Comparison of ENCODE assay signal across 17 cellular contexts in the genomic region with DNA sequence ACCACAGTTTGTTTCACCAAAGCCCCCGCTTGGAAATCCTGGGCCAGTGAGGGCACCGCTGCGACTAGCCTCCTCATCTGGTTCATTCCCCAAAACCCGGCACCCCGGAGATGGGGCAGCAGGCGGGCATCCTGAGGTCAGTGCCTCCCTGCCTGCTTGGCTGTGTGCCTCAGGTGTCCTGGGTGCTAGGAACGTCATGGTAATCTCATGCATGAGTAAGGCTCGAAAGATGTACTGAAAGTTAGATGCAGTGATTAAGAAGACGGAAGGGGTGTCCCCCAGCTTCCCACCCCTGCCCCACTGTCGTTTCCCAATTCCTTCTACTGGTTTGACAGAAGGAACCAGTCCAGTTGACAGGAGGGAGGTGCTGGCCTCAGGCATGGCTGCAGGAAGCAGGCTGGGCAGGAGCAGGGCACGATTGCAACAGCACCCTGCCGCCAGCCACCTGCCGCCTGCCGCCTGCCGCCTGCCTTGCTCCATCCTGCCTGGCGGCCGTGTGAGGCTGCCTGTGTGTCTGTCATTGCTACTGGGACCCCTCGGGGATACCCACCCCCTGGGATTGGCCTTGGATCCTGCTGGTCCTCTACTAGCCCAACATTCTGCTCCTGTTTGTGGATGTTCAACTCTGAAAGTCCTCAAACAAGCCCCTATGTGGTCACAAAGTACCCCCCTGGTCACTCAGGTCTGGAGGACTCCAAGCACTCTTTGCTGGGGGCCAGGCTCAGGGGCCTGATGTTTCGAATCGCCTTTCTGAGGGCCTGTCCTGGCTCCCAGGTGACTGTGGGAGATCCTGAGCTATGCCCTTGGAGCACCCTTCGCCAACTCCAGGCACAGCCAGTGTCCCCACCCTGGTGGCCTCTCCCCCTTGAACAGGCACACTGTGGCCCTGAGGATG.
DNase-seq lines count a peak whose midpoint lies in the region; ATAC-seq and TF ChIP-seq lines count a peak whose summit lies in the region.
"Had no signal": no experiment of that assay in that cellular context is flagged by ENCODE, and none has a peak within 500 bp of the region (broad histone marks: within the 10 kb centered on the region; RNA-seq: fewer than 3 reads in every experiment).

No MANE protein-coding gene starts in this region.

- no peaks in the 10 kb centered on the region for H3K36me3 ChIP-seq in IMR-90 (ENCODE audit: control insufficient read depth, insufficient read depth, low read length)
- H3K36me3 ChIP-seq in mucosa of descending colon (ENCODE audit: low read depth): no peaks in the 10 kb centered on the region
- H3K36me3 ChIP-seq: ascending aorta had no signal

- TF ChIP-seq CTCF in Calu3 (IDR thresholded peaks at IDR 0.05; ENCODE audit: unreplicated experiment) (no peak), IMR-90 (conservative IDR thresholded peaks at IDR 0.05; ENCODE audit: low read depth, low read length) (no peak), mucosa of descending colon (IDR thresholded peaks at IDR 0.05) (no peak)

- ATAC-seq in IMR-90 (ENCODE audit: low read depth) (no peak), mucosa of descending colon (peak; percentile 87)
- ATAC-seq: activated T-cell treated with anti-CD3 and anti-CD28 coated beads, Interleukin-2, amount 50 U/mL, for 4 hours; naive thymus-derived CD4-positive, alpha-beta T cell; SK-N-SH treated with all-trans-retinoic acid at 6 μM for 48 hours had no signal

- no peak overlapping the region for H3K18ac ChIP-seq in IMR-90 (ENCODE audit: low read depth, low read length)

- peak overlapping the region; percentile 43 for H2AFZ ChIP-seq in IMR-90 (replicated peaks; ENCODE audit: low read length, poor library complexity)

- no peak for TF ChIP-seq RAD21 in IMR-90 (IDR thresholded peaks at IDR 0.05; ENCODE audit: low read length)

- H2BK15ac ChIP-seq in IMR-90 (ENCODE audit: low read depth, low read length): no peak overlapping the region; the same call in 2 of the 3 replicates

- H3K4me1 ChIP-seq in IMR-90 (ENCODE audit: control insufficient read depth, insufficient read depth, low read length) (peaks cover 2% of the 10 kb centered on the region; the same call in 1 of the 2 replicates), mucosa of descending colon (ENCODE audit: low read depth) (no peaks in the 10 kb centered on the region)
- H3K4me1 ChIP-seq: ascending aorta had no signal

- H3K4me3 ChIP-seq in IMR-90 (ENCODE audit: insufficient read depth, low read depth, low read length) (no peak overlapping the region), mucosa of descending colon (no peak overlapping the region)
- H3K4me3 ChIP-seq: ascending aorta had no signal

- intact Hi-C loops in Calu3 (cut with micrococcal nuclease; ENCODE audit: unreplicated experiment): no loop called here
- intact Hi-C loops in IMR-90 (cut with micrococcal nuclease): no loop called here
- intact Hi-C loops in mucosa of descending colon (cut with DNase I, micrococcal nuclease): no loop called here

- peaks cover 6% of the 10 kb centered on the region for H3K36me3 Mint-ChIP-seq in Calu3 (ENCODE audit: insufficient read depth, unreplicated experiment)
- H3K36me3 Mint-ChIP-seq in activated naive CD8-positive, alpha-beta T cell treated with anti-CD3 and anti-CD28 coated beads for 36 hours: no peaks in the 10 kb centered on the region

- no peaks in the 10 kb centered on the region for H3K9me3 ChIP-seq in IMR-90 (ENCODE audit: control insufficient read depth, insufficient read depth, low read length)
- H3K9me3 ChIP-seq in mucosa of descending colon: no peaks in the 10 kb centered on the region
- H3K9me3 ChIP-seq: ascending aorta had no signal

- no peak overlapping the region for H4K8ac ChIP-seq in IMR-90 (ENCODE audit: low read depth in 2 of 2, low read length in 2 of 2)

- no peak overlapping the region for H4K91ac ChIP-seq in IMR-90 (ENCODE audit: insufficient read depth, low read depth, low read length)

- H3K4me2 ChIP-seq in IMR-90 (ENCODE audit: low read depth, low read length): no peak overlapping the region

- no peaks in the 10 kb centered on the region for H3K9me3 Mint-ChIP-seq in Calu3 (ENCODE audit: low read depth, unreplicated experiment)
- H3K9me3 Mint-ChIP-seq in activated naive CD8-positive, alpha-beta T cell treated with anti-CD3 and anti-CD28 coated beads for 36 hours: peaks cover 1% of the 10 kb centered on the region
- H3K9me3 Mint-ChIP-seq: CD4-positive, alpha-beta T cell; HFFc6 had no signal

- CTCF ChIA-PET in Calu3 (lab: Charles Lee) (no interaction called here), IMR-90 (lab: Yijun Ruan, JAX) (no interaction called here)

- H3K56ac ChIP-seq in IMR-90 (ENCODE audit: extremely low read depth, insufficient read depth, low read length): no peak overlapping the region

- H2BK120ac ChIP-seq in IMR-90 (ENCODE audit: low read depth, low read length): no peak overlapping the region

- dilution Hi-C loops in IMR-90 (cut with HindIII; ENCODE audit: low sequenced_read_pairs, unreplicated experiment): no loop called here

- H2AK9ac ChIP-seq in IMR-90 (replicated peaks; ENCODE audit: low read depth, low read length, poor library complexity): no peak overlapping the region

- no peak overlapping the region for H4K5ac ChIP-seq in IMR-90 (ENCODE audit: low read depth, low read length)

- no peak overlapping the region for H3K4ac ChIP-seq in IMR-90 (ENCODE audit: low read depth, low read length)

- H2BK20ac ChIP-seq in IMR-90 (ENCODE audit: low read depth, low read length): no peak overlapping the region

- no peak overlapping the region for H3K23ac ChIP-seq in IMR-90 (ENCODE audit: low read depth, low read length)

- H4K20me1 ChIP-seq in IMR-90 (ENCODE audit: insufficient read depth, low read length): no peaks in the 10 kb centered on the region

- H2AK5ac ChIP-seq in IMR-90 (ENCODE audit: low read depth, low read length): 0 out of 2 replicates have a peak overlapping the region, but pooled peaks have one; percentile 16

- H3K4me3 Mint-ChIP-seq in Calu3 (ENCODE audit: low read depth, unreplicated experiment): no peak overlapping the region
- no peak overlapping the region for H3K4me3 Mint-ChIP-seq in activated naive CD8-positive, alpha-beta T cell treated with anti-CD3 and anti-CD28 coated beads for 36 hours
- H3K4me3 Mint-ChIP-seq: activated T-cell treated with anti-CD3 and anti-CD28 coated beads, Interleukin-2, amount 50 U/mL, for 4 hours; CD4-positive, alpha-beta T cell; HFFc6; naive thymus-derived CD4-positive, alpha-beta T cell had no signal

- no peak overlapping the region for H3K14ac ChIP-seq in IMR-90 (replicated peaks; ENCODE audit: low read depth, low read length)

- TF ChIP-seq POLR2A in IMR-90 (IDR thresholded peaks at IDR 0.05; ENCODE audit: low read depth, low read length): no peak

- POLR2A ChIA-PET in IMR-90 (lab: Charles Lee; ENCODE audit: unreplicated experiment): no interaction called here

- no peaks in the 10 kb centered on the region for H3K27me3 Mint-ChIP-seq in Calu3 (ENCODE audit: unreplicated experiment)
- peaks cover 22% of the 10 kb centered on the region for H3K27me3 Mint-ChIP-seq in activated naive CD8-positive, alpha-beta T cell treated with anti-CD3 and anti-CD28 coated beads for 36 hours
- H3K27me3 Mint-ChIP-seq: CD4-positive, alpha-beta T cell had no signal

- in situ Hi-C loops in IMR-90 (cut with MboI; ENCODE audit: low sequenced_read_pairs): no loop called here

- peaks cover 5% of the 10 kb centered on the region for H3K9me1 ChIP-seq in IMR-90 (ENCODE audit: insufficient read depth, low read length)

- H3K79me1 ChIP-seq in IMR-90 (ENCODE audit: low read depth in 1 of 2, low read length in 2 of 2): no peaks in the 10 kb centered on the region

- BruUV-seq in Calu3 (replicated peaks; lab: Mats Ljungman, UMichigan) (no TSS peak), IMR-90 (replicated peaks; lab: Mats Ljungman, UMichigan) (no TSS peak)

- 57% methylated on average over 11 of the region's 21 CpGs; no CpG with 5 or more reads in 1 of the 2 experiments for WGBS in IMR-90 (ENCODE audit: extremely low coverage in 2 of 2, insufficient read length in 1 of 2), 2 experiments

- H3K4me1 Mint-ChIP-seq in Calu3 (ENCODE audit: low read depth, unreplicated experiment): no peaks in the 10 kb centered on the region
- H3K4me1 Mint-ChIP-seq in activated naive CD8-positive, alpha-beta T cell treated with anti-CD3 and anti-CD28 coated beads for 36 hours: peaks cover 3% of the 10 kb centered on the region

- no peak overlapping the region for H3K27ac Mint-ChIP-seq in Calu3 (ENCODE audit: unreplicated experiment)
- no peak overlapping the region for H3K27ac Mint-ChIP-seq in activated naive CD8-positive, alpha-beta T cell treated with anti-CD3 and anti-CD28 coated beads for 36 hours
- H3K27ac Mint-ChIP-seq: CD4-positive, alpha-beta T cell; HFFc6; naive thymus-derived CD4-positive, alpha-beta T cell had no signal

- no peak overlapping the region for H3K9ac ChIP-seq in IMR-90 (ENCODE audit: low read depth, low read length)

- no peak overlapping the region for H3K27ac ChIP-seq in IMR-90 (ENCODE audit: insufficient read depth, low read length)
- H3K27ac ChIP-seq: ascending aorta had no signal

- DNase-seq in Calu3 (peak; percentile 48), IMR-90 (no peak), cerebellum (ENCODE audit: low spot score) (peak; percentile 86), mucosa of descending colon (no peak), pons (ENCODE audit: low spot score) (no peak), NOMO-1 treated with dmso at 0.1 percent for 144 hours (lab: John Stamatoyannopoulos, UW; ENCODE audit: unreplicated experiment) (no peak)
- DNase-seq in activated naive CD8-positive, alpha-beta T cell treated with anti-CD3 and anti-CD28 coated beads for 36 hours: no peak
- DNase-seq: activated CD4-positive, CD25-positive, alpha-beta regulatory T cell treated with anti-CD3 and anti-CD28 coated beads, Interleukin-2, amount 50 U/mL, for 72 hours; activated T-cell treated with anti-CD3 and anti-CD28 coated beads, Interleukin-2, amount 50 U/mL, for 4 hours; CD4-positive, alpha-beta T cell; effector CD8-positive, alpha-beta T cell; HFFc6; kidney glomerular epithelial cell; naive thymus-derived CD4-positive, alpha-beta T cell; NCI-H1694 treated with DMSO at 0.1 percent for 48 hours had no signal

- peaks cover 11% of the 10 kb centered on the region; the same call in 1 of the 2 replicates for H3K27me3 ChIP-seq in IMR-90 (ENCODE audit: control insufficient read depth, insufficient read depth, low read length)
- H3K27me3 ChIP-seq: ascending aorta had no signal

- no peak overlapping the region for H2BK5ac ChIP-seq in IMR-90 (ENCODE audit: low read depth, low read length, poor library complexity, severe bottlenecking)

TF ChIP-seq in IMR-90, 13 proteins besides CTCF, POLR2A, EP300 and RAD21 (continues in another document):
- TF ChIP-seq NFE2L2 (IDR thresholded peaks at IDR 0.05; ENCODE audit: low read depth, low read length) (no peak), CEBPB (IDR thresholded peaks at IDR 0.05; ENCODE audit: low read depth, low read length) (no peak), MAFK (IDR thresholded peaks at IDR 0.05; ENCODE audit: low read depth, low read length) (no peak), FOS (IDR thresholded peaks at IDR 0.05; ENCODE audit: low read depth, low read length) (no peak), MAZ (IDR thresholded peaks at IDR 0.05; ENCODE audit: borderline replicate concordance, low read depth, low read length) (no peak), MXI1 (IDR thresholded peaks at IDR 0.05; ENCODE audit: borderline replicate concordance, low read depth, low read length) (no peak)

Comparison
In these comparisons a context has a peak if more than half of its experiments do, and no peak if none do; other contexts are left out.
1. DNase-seq: peak in Calu3 (single experiment) and cerebellum (single experiment); none in IMR-90 (single experiment), mucosa of descending colon (0 of 3), pons (single experiment), activated naive CD8-positive, alpha-beta T cell treated with anti-CD3 and anti-CD28 coated beads for 36 hours (single experiment) and NOMO-1 treated with dmso at 0.1 percent for 144 hours (single experiment).